Comparison of ENCODE assay signal across 16 cellular contexts in genomic region chr9:12680341-12680740, GRCh38. TPM values are rescaled to one million over a fixed set of nuclear protein-coding genes. Genes with fewer than 3 reads are reported as not detected.
DNase-seq lines count a peak whose midpoint lies in the region; TF ChIP-seq lines count a peak whose summit lies in the region.
"Had no signal": no experiment of that assay in that cellular context is flagged by ENCODE, and none has a peak within 500 bp of the region (broad histone marks: within the 10 kb centered on the region; RNA-seq: fewer than 3 reads in every experiment).

No MANE protein-coding gene starts in this region.

- H3K36me3 Mint-ChIP-seq in activated CD4-positive, alpha-beta memory T cell treated with anti-CD3 and anti-CD28 coated beads, Interleukin-2, amount 10 ng/mL, durations not matched to agents 7 days and 5 days (ENCODE audit: low read depth), result no peaks in the 10 kb centered on the region
- H3K36me3 Mint-ChIP-seq: CD4-positive, alpha-beta memory T cell; naive thymus-derived CD4-positive, alpha-beta T cell had no signal

- no peak overlapping the region for H3K4me3 Mint-ChIP-seq in activated CD4-positive, alpha-beta memory T cell treated with anti-CD3 and anti-CD28 coated beads, Interleukin-2, amount 10 ng/mL, durations not matched to agents 7 days and 5 days
- H3K4me3 Mint-ChIP-seq: CD4-positive, alpha-beta memory T cell; naive thymus-derived CD4-positive, alpha-beta T cell had no signal

- no peak for TF ChIP-seq CTCF in coronary artery (IDR thresholded peaks at IDR 0.05)

- no peak overlapping the region for H3K27ac Mint-ChIP-seq in activated CD4-positive, alpha-beta memory T cell treated with anti-CD3 and anti-CD28 coated beads, Interleukin-2, amount 10 ng/mL, durations not matched to agents 7 days and 5 days
- H3K27ac Mint-ChIP-seq: naive thymus-derived CD4-positive, alpha-beta T cell had no signal

- H3K9me3 Mint-ChIP-seq in activated CD4-positive, alpha-beta memory T cell treated with anti-CD3 and anti-CD28 coated beads, Interleukin-2, amount 10 ng/mL, durations not matched to agents 7 days and 5 days, result peaks cover 9% of the 10 kb centered on the region

- H3K27me3 Mint-ChIP-seq in activated CD4-positive, alpha-beta memory T cell treated with anti-CD3 and anti-CD28 coated beads, Interleukin-2, amount 10 ng/mL, durations not matched to agents 7 days and 5 days, result no peaks in the 10 kb centered on the region
- H3K27me3 Mint-ChIP-seq: CD4-positive, alpha-beta memory T cell; naive thymus-derived CD4-positive, alpha-beta T cell had no signal

- CTCF ChIA-PET in activated CD4-positive, alpha-beta memory T cell treated with anti-CD3 and anti-CD28 coated beads, Interleukin-2, amount 10 ng/mL, durations not matched to agents 7 days and 5 days (lab: Charles Lee), result no interaction called here

- H3K4me3 ChIP-seq in SJSA1 (no peak overlapping the region), coronary artery (no peak overlapping the region)

- H3K9me3 ChIP-seq in SJSA1 (replicated peaks), result no peaks in the 10 kb centered on the region

- peak; percentile 83 for DNase-seq in EH (ENCODE audit: low read depth)
- DNase-seq in SJSA1 (ENCODE audit: low read depth in 1 of 2, low spot score in 2 of 2), result peak in 1 of 2 experiments; percentile 55
- DNase-seq in fibroblast of gingiva (ENCODE audit: low read depth), result peak; percentile 70
- peak; percentile 50 for DNase-seq in pulmonary artery endothelial cell (ENCODE audit: low read depth, low spot score)
- no peak for DNase-seq in COLO668 (lab: John Stamatoyannopoulos, UW; ENCODE audit: unreplicated experiment)
- DNase-seq in stimulated activated naive CD4-positive, alpha-beta T cell (lab: John Stamatoyannopoulos, UW), result no peak
- no peak for DNase-seq in activated CD4-positive, alpha-beta memory T cell treated with anti-CD3 and anti-CD28 coated beads, Interleukin-2, amount 10 ng/mL, durations not matched to agents 7 days and 5 days
- DNase-seq in coronary artery (ENCODE audit: low spot score), result no peak
- DNase-seq: activated CD8-positive, alpha-beta memory T cell treated with anti-CD3 and anti-CD28 coated beads, Interleukin-2, amount 50 U/mL, for 48 hours; CD4-positive, alpha-beta memory T cell; left colon; naive thymus-derived CD4-positive, alpha-beta T cell; NCI-H2081 treated with DMSO at 0.1 percent for 48 hours; right cardiac atrium; stimulated activated naive CD4-positive, alpha-beta T cell treated with Interleukin-2 at 50 U/mL for 16 hours had no signal

- POLR2A ChIA-PET in activated CD4-positive, alpha-beta memory T cell treated with anti-CD3 and anti-CD28 coated beads, Interleukin-2, amount 10 ng/mL, durations not matched to agents 7 days and 5 days (lab: Charles Lee), result no interaction called here

- H3K4me1 Mint-ChIP-seq in activated CD4-positive, alpha-beta memory T cell treated with anti-CD3 and anti-CD28 coated beads, Interleukin-2, amount 10 ng/mL, durations not matched to agents 7 days and 5 days, result no peaks in the 10 kb centered on the region
- H3K4me1 Mint-ChIP-seq: CD4-positive, alpha-beta memory T cell; naive thymus-derived CD4-positive, alpha-beta T cell had no signal

- H3K36me3 ChIP-seq in SJSA1, result no peaks in the 10 kb centered on the region

- H3K27ac ChIP-seq in SJSA1 (peak overlapping the region; percentile 62), coronary artery (no peak overlapping the region)

- H3K27me3 ChIP-seq in SJSA1 (replicated peaks), result no peaks in the 10 kb centered on the region

- H3K4me1 ChIP-seq in SJSA1 (replicated peaks), result peaks cover 34% of the 10 kb centered on the region

RNA-seq across cellular contexts. Expression of gene TYRP1, which starts 12.8 kb away (rescaled TPM):
- 0.03 and 2.5 TPM in 2 replicates for total RNA-seq in SJSA1 (2014; rRNA removed; shearing (Covaris generic))
- 0.26 and 0.28 TPM in 2 replicates for total RNA-seq in pulmonary artery endothelial cell
- total RNA-seq in activated CD4-positive, alpha-beta memory T cell treated with anti-CD3 and anti-CD28 coated beads, Interleukin-2, amount 10 ng/mL, durations not matched to agents 7 days and 5 days, result not detected
- total RNA-seq: CD4-positive, alpha-beta memory T cell; LHCN-M2; naive thymus-derived CD4-positive, alpha-beta T cell had no signal

Comparison
In these comparisons a context has a peak if more than half of its experiments do, and no peak if none do; other contexts are left out.
1. DNase-seq: peak in EH (single experiment), fibroblast of gingiva (single experiment) and pulmonary artery endothelial cell (single experiment); none in COLO668 (single experiment), stimulated activated naive CD4-positive, alpha-beta T cell (0 of 6), activated CD4-positive, alpha-beta memory T cell treated with anti-CD3 and anti-CD28 coated beads, Interleukin-2, amount 10 ng/mL, durations not matched to agents 7 days and 5 days (single experiment) and coronary artery (single experiment).